Comparison of ENCODE assay signal across 2 cellular contexts in genomic region chr4:168805341-168805740, GRCh38.
TF ChIP-seq lines count a peak whose summit lies in the region.

No MANE protein-coding gene starts in this region.

TF ChIP-seq in IMR-90, 13 proteins besides CTCF, POLR2A, EP300 and RAD21:
- TF ChIP-seq ELK1 (IDR thresholded peaks at IDR 0.05; ENCODE audit: borderline replicate concordance, low read depth, low read length) = no peak
- no peak for TF ChIP-seq USF2 (IDR thresholded peaks at IDR 0.05; ENCODE audit: low read depth, low read length)
- TF ChIP-seq CEBPB (IDR thresholded peaks at IDR 0.05; ENCODE audit: low read depth, low read length) = peak; percentile 58
TF ChIP-seq in IMR-90: peak in this region for 1.

TF ChIP-seq in GM23338, 12 proteins besides CTCF, POLR2A, EP300 and RAD21:
- TF ChIP-seq ZNF462 (CRISPR knock-in tag; IDR thresholded peaks at IDR 0.05) (no peak), EZH2 (IDR thresholded peaks at IDR 0.05; ENCODE audit: low read depth, unreplicated experiment) (no peak)
